25 cellular contexts compared by ENCODE assay signal in the genomic region with DNA sequence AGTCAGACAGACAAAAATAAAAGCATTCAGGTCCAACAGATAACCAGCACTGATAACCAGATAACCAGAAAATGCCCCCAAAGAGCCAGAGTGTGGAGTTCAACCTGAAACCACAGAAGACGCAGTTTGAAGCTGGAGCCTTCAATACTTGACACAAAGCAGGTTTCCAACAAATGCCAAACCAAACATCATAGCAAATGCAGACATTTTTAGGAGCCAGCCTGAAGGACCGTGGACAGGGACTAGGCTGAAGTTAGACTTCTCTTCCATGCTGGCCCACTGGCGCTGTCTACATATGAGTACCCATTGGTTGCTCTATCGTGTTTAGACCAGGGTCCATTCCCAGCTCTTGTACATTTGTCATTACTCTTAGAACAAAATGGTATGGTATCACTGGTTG. TPM values are rescaled to one million over a fixed set of nuclear protein-coding genes. Genes with fewer than 3 reads are reported as not detected.
DNase-seq lines count a peak whose midpoint lies in the region; ATAC-seq and TF ChIP-seq lines count a peak whose summit lies in the region.
"Had no signal": no experiment of that assay in that cellular context is flagged by ENCODE, and none has a peak within 500 bp of the region (broad histone marks: within the 10 kb centered on the region; RNA-seq: fewer than 3 reads in every experiment).

No MANE protein-coding gene starts in this region.

- no TSS peak for BruUV-seq in Caco-2 (replicated peaks; lab: Mats Ljungman, UMichigan)

- peak overlapping the region; percentile 35 for H3K9ac ChIP-seq in smooth muscle cell (ENCODE audit: low read depth)

- peaks cover 34% of the 10 kb centered on the region for H3K79me2 ChIP-seq in smooth muscle cell (ENCODE audit: low read depth)

- H3K9me3 ChIP-seq in Caco-2: 0 out of 2 replicates have a peak, but pooled peaks cover 5% of the 10 kb centered on the region
- no peaks in the 10 kb centered on the region for H3K9me3 ChIP-seq in smooth muscle cell (replicated peaks; ENCODE audit: low read depth)
- H3K9me3 ChIP-seq in CD4-positive, alpha-beta memory T cell (ENCODE audit: control insufficient read depth in 1 of 2, low read length in 2 of 2): no peaks in the 10 kb centered on the region
- H3K9me3 ChIP-seq: HAP-1 had no signal

- CTCF ChIA-PET in Caco-2 (lab: Charles Lee): no interaction called here
- CTCF ChIA-PET in activated naive CD4-positive, alpha-beta T cell treated with anti-CD3 and anti-CD28 coated beads for 36 hours (lab: Charles Lee): no interaction called here
- CTCF ChIA-PET in CD4-positive, alpha-beta memory T cell (lab: Charles Lee; ENCODE audit: partially characterized antibody): no interaction called here

- no peaks in the 10 kb centered on the region for H4K20me1 ChIP-seq in smooth muscle cell (ENCODE audit: low read depth)

- H3K27ac Mint-ChIP-seq in Caco-2 (ENCODE audit: unreplicated experiment): peak overlapping the region; percentile 23
- no peak overlapping the region for H3K27ac Mint-ChIP-seq in activated naive CD4-positive, alpha-beta T cell treated with anti-CD3 and anti-CD28 coated beads for 36 hours
- no peak overlapping the region for H3K27ac Mint-ChIP-seq in chondrocyte (ENCODE audit: unreplicated experiment)
- no peak overlapping the region for H3K27ac Mint-ChIP-seq in CD4-positive, alpha-beta memory T cell
- H3K27ac Mint-ChIP-seq: CD4-positive, CD25-positive, alpha-beta regulatory T cell; IgD-negative memory B cell had no signal

- H3F3A ChIP-seq in smooth muscle cell (ENCODE audit: low read depth): peaks cover 3% of the 10 kb centered on the region

- POLR2A ChIA-PET in Caco-2 (lab: Charles Lee): no interaction called here
- POLR2A ChIA-PET in CD4-positive, alpha-beta memory T cell (lab: Charles Lee; ENCODE audit: partially characterized antibody): no interaction called here

- H3K27me3 Mint-ChIP-seq in Caco-2 (ENCODE audit: insufficient read depth, unreplicated experiment) (no peaks in the 10 kb centered on the region), chondrocyte (ENCODE audit: low read depth) (no peaks in the 10 kb centered on the region)
- peaks cover 11% of the 10 kb centered on the region for H3K27me3 Mint-ChIP-seq in activated naive CD4-positive, alpha-beta T cell treated with anti-CD3 and anti-CD28 coated beads for 36 hours (ENCODE audit: low read depth)
- peaks cover 5 to 6% of the 10 kb centered on the region in 2 donors for H3K27me3 Mint-ChIP-seq in CD4-positive, alpha-beta memory T cell

- 74% methylated on average over 4 of the region's 4 CpGs for WGBS in smooth muscle cell (ENCODE audit: low lambda C conversion rate)

- H3K36me3 ChIP-seq in Caco-2 (ENCODE audit: control insufficient read depth, insufficient read depth, low read length) (no peaks in the 10 kb centered on the region), smooth muscle cell (ENCODE audit: low read depth) (no peaks in the 10 kb centered on the region)
- no peaks in the 10 kb centered on the region for H3K36me3 ChIP-seq in CD4-positive, alpha-beta memory T cell (ENCODE audit: insufficient read depth, low read length)
- H3K36me3 ChIP-seq: HAP-1 had no signal

- H3K27me3 ChIP-seq in Caco-2 (replicated peaks; ENCODE audit: control insufficient read depth, insufficient read depth, low read length) (no peaks in the 10 kb centered on the region), smooth muscle cell (ENCODE audit: low read depth) (peaks cover 5% of the 10 kb centered on the region)
- H3K27me3 ChIP-seq in CD4-positive, alpha-beta memory T cell (ENCODE audit: insufficient read depth, low read length): no peaks in the 10 kb centered on the region

- H3K36me3 Mint-ChIP-seq in Caco-2 (ENCODE audit: insufficient read depth, unreplicated experiment) (no peaks in the 10 kb centered on the region), chondrocyte (ENCODE audit: low read depth) (no peaks in the 10 kb centered on the region)
- H3K36me3 Mint-ChIP-seq in activated naive CD4-positive, alpha-beta T cell treated with anti-CD3 and anti-CD28 coated beads for 36 hours (ENCODE audit: low read depth): no peaks in the 10 kb centered on the region
- no peaks in the 10 kb centered on the region for H3K36me3 Mint-ChIP-seq in CD4-positive, alpha-beta memory T cell
- H3K36me3 Mint-ChIP-seq: CD4-positive, CD25-positive, alpha-beta regulatory T cell; IgD-negative memory B cell had no signal

- intact Hi-C loops in Caco-2 (cut with micrococcal nuclease; ENCODE audit: unreplicated experiment): no loop called here
- intact Hi-C loops in activated naive CD4-positive, alpha-beta T cell treated with anti-CD3 and anti-CD28 coated beads for 36 hours (cut with micrococcal nuclease): loop anchor here (10.0 kb wide), 1 partner anchor 104 kb away; a partner anchor contains a TSS
- intact Hi-C loops in CD4-positive, alpha-beta memory T cell (cut with micrococcal nuclease): no loop called here

- H3K4me3 ChIP-seq in Caco-2 (ENCODE audit: low read depth, low read length) (no peak overlapping the region), fibroblast of the aortic adventitia (ENCODE audit: low read depth, low read length) (no peak overlapping the region), smooth muscle cell (no peak overlapping the region)
- H3K4me3 ChIP-seq in CD4-positive, alpha-beta memory T cell (ENCODE audit: low read length in 2 of 2): no peak overlapping the region
- H3K4me3 ChIP-seq: GM12878, HAP-1 had no signal

- no peak overlapping the region for H2AFZ ChIP-seq in smooth muscle cell (ENCODE audit: low read depth)

- no peak overlapping the region for H3K27ac ChIP-seq in smooth muscle cell (ENCODE audit: low read depth)
- no peak overlapping the region for H3K27ac ChIP-seq in CD4-positive, alpha-beta memory T cell (ENCODE audit: low read depth, low read length)

- no peak overlapping the region for H3K4me2 ChIP-seq in smooth muscle cell

- H3K9me3 Mint-ChIP-seq in Caco-2 (ENCODE audit: unreplicated experiment) (peaks cover 14% of the 10 kb centered on the region), chondrocyte (ENCODE audit: low read depth) (peaks cover 7% of the 10 kb centered on the region)
- peaks cover 6% of the 10 kb centered on the region for H3K9me3 Mint-ChIP-seq in activated naive CD4-positive, alpha-beta T cell treated with anti-CD3 and anti-CD28 coated beads for 36 hours
- peaks cover 0 to 13% (median 4%) of the 10 kb centered on the region in 8 donors for H3K9me3 Mint-ChIP-seq in CD4-positive, alpha-beta memory T cell

- H3K4me1 ChIP-seq in Caco-2: peaks cover 43% of the 10 kb centered on the region
- H3K4me1 ChIP-seq in smooth muscle cell (ENCODE audit: low read depth): peaks cover 7% of the 10 kb centered on the region
- no peaks in the 10 kb centered on the region for H3K4me1 ChIP-seq in CD4-positive, alpha-beta memory T cell (ENCODE audit: insufficient read depth, low read length)
- H3K4me1 ChIP-seq: HAP-1 had no signal

- no peak for TF ChIP-seq CTCF in Caco-2 (IDR thresholded peaks at IDR 0.05; ENCODE audit: insufficient read depth in 1 of 2, low read depth in 1 of 2, low read length in 1 of 2, severe bottlenecking in 1 of 2, unreplicated experiment in 1 of 2)
- TF ChIP-seq CTCF in fibroblast of the aortic adventitia (IDR thresholded peaks at IDR 0.05; ENCODE audit: insufficient read depth, low read length): no peak
- no peak for TF ChIP-seq CTCF in smooth muscle cell (IDR thresholded peaks at IDR 0.05; ENCODE audit: borderline replicate concordance, insufficient read depth, poor library complexity, severe bottlenecking)
- no peak for TF ChIP-seq CTCF in chondrocyte (IDR thresholded peaks at IDR 0.05)

- DNase-seq in Caco-2 (no peak), fibroblast of the aortic adventitia (ENCODE audit: low read depth) (peak; percentile 77), smooth muscle cell (lab: John Stamatoyannopoulos, UW; ENCODE audit: unreplicated experiment) (no peak), chondrocyte (ENCODE audit: low spot score) (no peak)
- no peak for DNase-seq in activated naive CD4-positive, alpha-beta T cell treated with anti-CD3 and anti-CD28 coated beads for 36 hours
- DNase-seq in CD4-positive, alpha-beta memory T cell: no peak
- DNase-seq: CD4-positive, CD25-positive, alpha-beta regulatory T cell; COR-L47; EL; GDM1; GOT3; Karpas-422; NCI-H1092 treated with DMSO at 0.1 percent for 48 hours; NCI-H1436; NCI-H187; NCI-H446; NCI-H524 treated with DMSO at 0.1 percent for 48 hours; NCI-H774; NK-92 treated with Interleukin-12 subunit alpha and Interleukin-12 subunit beta, amount 100 ng/mL, for 24 hours; PC-3 had no signal

- H3K4me1 Mint-ChIP-seq in Caco-2 (ENCODE audit: low read depth, unreplicated experiment) (peaks cover 18% of the 10 kb centered on the region), chondrocyte (ENCODE audit: low read depth) (peaks cover 37% of the 10 kb centered on the region)
- no peaks in the 10 kb centered on the region for H3K4me1 Mint-ChIP-seq in activated naive CD4-positive, alpha-beta T cell treated with anti-CD3 and anti-CD28 coated beads for 36 hours (ENCODE audit: low read depth)
- no peaks in the 10 kb centered on the region for H3K4me1 Mint-ChIP-seq in CD4-positive, alpha-beta memory T cell
- H3K4me1 Mint-ChIP-seq: CD4-positive, CD25-positive, alpha-beta regulatory T cell; IgD-negative memory B cell had no signal

- no peak overlapping the region for H3K4me3 Mint-ChIP-seq in Caco-2 (ENCODE audit: unreplicated experiment)
- no peak overlapping the region for H3K4me3 Mint-ChIP-seq in activated naive CD4-positive, alpha-beta T cell treated with anti-CD3 and anti-CD28 coated beads for 36 hours
- H3K4me3 Mint-ChIP-seq in chondrocyte (ENCODE audit: unreplicated experiment): no peak overlapping the region
- no peak overlapping the region for H3K4me3 Mint-ChIP-seq in CD4-positive, alpha-beta memory T cell
- H3K4me3 Mint-ChIP-seq: CD4-positive, CD25-positive, alpha-beta regulatory T cell; IgD-negative memory B cell had no signal

- ATAC-seq in SK-N-SH treated with all-trans-retinoic acid at 6 μM for 48 hours: no peak; the same call in 1 of the 3 replicates
- ATAC-seq: GM12878, PC-3 had no signal

TF ChIP-seq in SK-N-SH treated with all-trans-retinoic acid at 6 μM for 48 hours, 23 proteins besides CTCF, POLR2A, EP300 and RAD21:
- TF ChIP-seq ZNF8 (CRISPR knock-in tag; IDR thresholded peaks at IDR 0.05) (no peak), ISL1 (CRISPR knock-in tag; IDR thresholded peaks at IDR 0.05) (peak; percentile 23; the same call in 1 of the 2 replicates), ARNTL (CRISPR knock-in tag; IDR thresholded peaks at IDR 0.05; ENCODE audit: borderline replicate concordance, low read depth) (no peak)

RNA-seq across cellular contexts. Expression of a gene that starts 9.9 kb away (rescaled TPM):
- total RNA-seq in Caco-2 (2022): 0.09 and 0.44 TPM in 2 replicates
- total RNA-seq in fibroblast of the aortic adventitia (ENCODE audit: low replicate concordance): 63.9 and 109 TPM in 2 replicates
- 10.8 and 13.8 TPM in 2 replicates for total RNA-seq in smooth muscle cell
- 10.5 and 13.7 TPM in 2 replicates for polyA plus RNA-seq in smooth muscle cell
- not detected for total RNA-seq in activated naive CD4-positive, alpha-beta T cell treated with anti-CD3 and anti-CD28 coated beads for 36 hours
- 2.1 to 17.8 TPM (median 2.2 TPM) in 3 replicates for total RNA-seq in chondrocyte
- total RNA-seq in CD4-positive, alpha-beta memory T cell: under 1 TPM; 0.17 to 0.28 TPM
- polyA plus RNA-seq in CD4-positive, alpha-beta memory T cell: not detected
- total RNA-seq: A172; CD4-positive, CD25-positive, alpha-beta regulatory T cell had no signal
- polyA plus RNA-seq: CD4-positive, CD25-positive, alpha-beta regulatory T cell; IgD-negative memory B cell had no signal
